In genomic region chr5:149130121-149130931, GRCh38 we compare ENCODE assay signal across 14 cellular contexts. TPM values are rescaled to one million over a fixed set of nuclear protein-coding genes. Genes with fewer than 3 reads are reported as not detected.
DNase-seq lines count a peak whose midpoint lies in the region; ATAC-seq and TF ChIP-seq lines count a peak whose summit lies in the region.
"Had no signal": no experiment of that assay in that cellular context is flagged by ENCODE, and none has a peak within 500 bp of the region (broad histone marks: within the 10 kb centered on the region; RNA-seq: fewer than 3 reads in every experiment).

No MANE protein-coding gene starts in this region.

- intact Hi-C loops in left ventricle myocardium superior (cut with micrococcal nuclease), result no loop called here

- H3K27ac Mint-ChIP-seq in type B pancreatic cell, result peak overlapping the region; percentile 76
- H3K27ac Mint-ChIP-seq in naive thymus-derived CD8-positive, alpha-beta T cell, result no peak overlapping the region
- H3K27ac Mint-ChIP-seq: activated CD8-positive, alpha-beta T cell treated with anti-CD3 and anti-CD28 coated beads for 36 hours had no signal

- DNase-seq in NCI-H82 (lab: John Stamatoyannopoulos, UW) (peak; percentile 51), NCI-H82 treated with DMSO at 0.1 percent for 48 hours (lab: John Stamatoyannopoulos, UW; ENCODE audit: unreplicated experiment) (no peak), amniotic epithelial cell (ENCODE audit: low read depth) (peak; percentile 36), left ventricle myocardium superior (no peak), type B pancreatic cell (ENCODE audit: extremely low spot score, unreplicated experiment) (no peak), COLO668 (lab: John Stamatoyannopoulos, UW; ENCODE audit: unreplicated experiment) (no peak)
- no peak for DNase-seq in naive thymus-derived CD8-positive, alpha-beta T cell
- DNase-seq: activated CD8-positive, alpha-beta T cell treated with anti-CD3 and anti-CD28 coated beads for 36 hours; amniotic stem cell; NCI-H1436 treated with DMSO at 0.1 percent for 48 hours; SIG-M5; upper lobe of left lung had no signal

- ATAC-seq in left ventricle myocardium superior (peak; percentile 7), GM21381 (IDR thresholded peaks at IDR 0.05; ENCODE audit: unreplicated experiment) (no peak)
- no peak for ATAC-seq in naive thymus-derived CD8-positive, alpha-beta T cell
- ATAC-seq: activated CD8-positive, alpha-beta T cell treated with anti-CD3 and anti-CD28 coated beads for 36 hours; GM12878 had no signal

- H3K4me1 Mint-ChIP-seq in type B pancreatic cell (ENCODE audit: unreplicated experiment), result peaks cover 8% of the 10 kb centered on the region
- peaks cover 0 to 3% (median 0%) of the 10 kb centered on the region in 4 donors for H3K4me1 Mint-ChIP-seq in naive thymus-derived CD8-positive, alpha-beta T cell

- H3K27me3 Mint-ChIP-seq in type B pancreatic cell, result peaks cover 22% of the 10 kb centered on the region
- H3K27me3 Mint-ChIP-seq in naive thymus-derived CD8-positive, alpha-beta T cell, result peaks cover 14 to 31% (median 17%) of the 10 kb centered on the region in 5 donors

- TF ChIP-seq CTCF in type B pancreatic cell (conservative IDR thresholded peaks at IDR 0.05), result peak; percentile 21

- POLR2A ChIA-PET in naive thymus-derived CD8-positive, alpha-beta T cell (lab: Charles Lee), result interaction anchor here (0.7 kb wide), 1 partner anchor 727 kb away, joined by 4 read pairs; no protein-coding TSS in a partner anchor

- no peaks in the 10 kb centered on the region for H3K36me3 Mint-ChIP-seq in type B pancreatic cell
- H3K36me3 Mint-ChIP-seq in naive thymus-derived CD8-positive, alpha-beta T cell, result no peaks in the 10 kb centered on the region

- no peak overlapping the region for H3K4me3 Mint-ChIP-seq in type B pancreatic cell
- no peak overlapping the region for H3K4me3 Mint-ChIP-seq in naive thymus-derived CD8-positive, alpha-beta T cell
- H3K4me3 Mint-ChIP-seq: activated CD8-positive, alpha-beta T cell treated with anti-CD3 and anti-CD28 coated beads for 36 hours had no signal

- peaks cover 5% of the 10 kb centered on the region for H3K9me3 Mint-ChIP-seq in type B pancreatic cell
- H3K9me3 Mint-ChIP-seq in naive thymus-derived CD8-positive, alpha-beta T cell, result no peaks in the 10 kb centered on the region
- H3K9me3 Mint-ChIP-seq: activated CD8-positive, alpha-beta T cell treated with anti-CD3 and anti-CD28 coated beads for 36 hours had no signal

RNA-seq across cellular contexts. Expression of gene ABLIM3, which starts 11.0 kb away (rescaled TPM):
- 130 TPM for total RNA-seq in left ventricle myocardium superior
- total RNA-seq in type B pancreatic cell (ENCODE audit: low replicate concordance), result 7.8 and 8.0 TPM in 2 replicates
- total RNA-seq in naive thymus-derived CD8-positive, alpha-beta T cell, result not detected
- not detected for polyA plus RNA-seq in naive thymus-derived CD8-positive, alpha-beta T cell
- total RNA-seq: activated CD8-positive, alpha-beta T cell treated with anti-CD3 and anti-CD28 coated beads for 36 hours; GM12878 had no signal

Comparison
In these comparisons a context has a peak if more than half of its experiments do, and no peak if none do; other contexts are left out.
1. DNase-seq: peak in NCI-H82 (single experiment) and amniotic epithelial cell (single experiment); none in NCI-H82 treated with DMSO at 0.1 percent for 48 hours (single experiment), left ventricle myocardium superior (single experiment), type B pancreatic cell (single experiment), COLO668 (single experiment) and naive thymus-derived CD8-positive, alpha-beta T cell (0 of 10).
2. RNA of gene ABLIM3, which starts 11.0 kb away (total RNA-seq): 130 TPM in left ventricle myocardium superior (single experiment); 7.8 to 8.0 TPM in type B pancreatic cell and not detected in naive thymus-derived CD8-positive, alpha-beta T cell; every median in the first group is over 10 times any median in the second.